Comparison of ENCODE assay signal across 14 cellular contexts in genomic region chr12:14777271-14777670, GRCh38. TPM values are rescaled to one million over a fixed set of nuclear protein-coding genes. Genes with fewer than 3 reads are reported as not detected.
DNase-seq lines count a peak whose midpoint lies in the region; TF ChIP-seq lines count a peak whose summit lies in the region.
"Had no signal": no experiment of that assay in that cellular context is flagged by ENCODE, and none has a peak within 500 bp of the region (broad histone marks: within the 10 kb centered on the region; RNA-seq: fewer than 3 reads in every experiment).

No MANE protein-coding gene starts in this region.

- peak overlapping the region; percentile 99 for H3K9ac ChIP-seq in adipocyte (ENCODE audit: low read length)

- H3K9me3 ChIP-seq in adipocyte (ENCODE audit: control insufficient read depth, low read length) (no peaks in the 10 kb centered on the region), tibial nerve (no peaks in the 10 kb centered on the region)

- TF ChIP-seq EP300 in tibial nerve (IDR thresholded peaks at IDR 0.05): no peak

- peak overlapping the region in 3 of 4 donors; percentile 38 to 99 (median 93) for H3K27ac ChIP-seq in tibial nerve

- H3K36me3 ChIP-seq in adipocyte (ENCODE audit: control insufficient read depth, insufficient read depth, low read length, severe bottlenecking) (no peaks in the 10 kb centered on the region), tibial nerve (no peaks in the 10 kb centered on the region)

- 28 to 45% methylated on average over 3 of the region's 3 CpGs for WGBS in tibial nerve, 2 donors

- DNase-seq in NCI-H345 (lab: John Stamatoyannopoulos, UW) (peak; percentile 7), NCI-H345 treated with DMSO at 0.1 percent for 48 hours (lab: John Stamatoyannopoulos, UW; ENCODE audit: unreplicated experiment) (no peak), adipocyte (ENCODE audit: low read depth) (peak; percentile 38), kidney tubule cell (ENCODE audit: low spot score) (peak; percentile 4), tibial nerve (ENCODE audit: low spot score in 2 of 2) (no peak), SKM-1 (lab: John Stamatoyannopoulos, UW; ENCODE audit: unreplicated experiment) (no peak), amygdala (lab: John Stamatoyannopoulos, UW) (no peak)
- DNase-seq in activated T-cell treated with anti-CD3 and anti-CD28 coated beads, Interleukin-2, amount 50 U/mL, for 1 hour: no peak
- DNase-seq: activated CD4-positive, alpha-beta T cell treated with anti-CD3 and anti-CD28 coated beads for 1 hour; GDM1; NCI-H2227 treated with DMSO at 0.1 percent for 48 hours had no signal

- TF ChIP-seq POLR2A in tibial nerve (IDR thresholded peaks at IDR 0.05): no peak

- H3K27me3 ChIP-seq in adipocyte (replicated peaks; ENCODE audit: control insufficient read depth, insufficient read depth, low read length) (no peaks in the 10 kb centered on the region), tibial nerve (no peaks in the 10 kb centered on the region)

- H3K4me3 ChIP-seq in adipocyte (ENCODE audit: low read length) (peak overlapping the region; percentile 98), tibial nerve (no peak overlapping the region)

- H3K4me1 ChIP-seq in adipocyte (ENCODE audit: control insufficient read depth, insufficient read depth, low read length) (peaks cover 34% of the 10 kb centered on the region), tibial nerve (peaks cover 0 to 45% (median 7%) of the 10 kb centered on the region in 4 donors)

- no peak for TF ChIP-seq CTCF in tibial nerve (IDR thresholded peaks at IDR 0.05)

RNA-seq across cellular contexts. Expression of gene WBP11, which starts 26.0 kb away (rescaled TPM):
- 10 to 100 TPM; 11.7 to 22.6 (median 19.2) TPM for total RNA-seq in tibial nerve

RNA-seq across cellular contexts. Expression of gene C12orf60, which starts 26.2 kb away (rescaled TPM):
- 1 to 10 TPM in 1 of 4 donors, under 1 TPM in 3; 0.20 to 2.1 (median 0.89) TPM for total RNA-seq in tibial nerve

RNA-seq across cellular contexts. Expression of gene SMCO3, which starts 36.7 kb away (rescaled TPM):
- 10 to 100 TPM in 1 of 4 donors, 1 to 10 TPM in 3; 1.2 to 10.5 (median 6.2) TPM for total RNA-seq in tibial nerve
- total RNA-seq: A172; activated T-helper 17 cell treated with anti-CD3 and anti-CD28 coated beads, Interleukin-2, amount 50 U/mL, for 72 hours; mononuclear cell had no signal

Comparison
In these comparisons a context has a peak if more than half of its experiments do, and no peak if none do; other contexts are left out.
1. DNase-seq: peak in NCI-H345 (single experiment), adipocyte (single experiment) and kidney tubule cell (single experiment); none in NCI-H345 treated with DMSO at 0.1 percent for 48 hours (single experiment), tibial nerve (0 of 2), SKM-1 (single experiment), activated T-cell treated with anti-CD3 and anti-CD28 coated beads, Interleukin-2, amount 50 U/mL, for 1 hour (single experiment) and amygdala (0 of 56).